Comparison of ENCODE assay signal across 8 cellular contexts in the genomic region with DNA sequence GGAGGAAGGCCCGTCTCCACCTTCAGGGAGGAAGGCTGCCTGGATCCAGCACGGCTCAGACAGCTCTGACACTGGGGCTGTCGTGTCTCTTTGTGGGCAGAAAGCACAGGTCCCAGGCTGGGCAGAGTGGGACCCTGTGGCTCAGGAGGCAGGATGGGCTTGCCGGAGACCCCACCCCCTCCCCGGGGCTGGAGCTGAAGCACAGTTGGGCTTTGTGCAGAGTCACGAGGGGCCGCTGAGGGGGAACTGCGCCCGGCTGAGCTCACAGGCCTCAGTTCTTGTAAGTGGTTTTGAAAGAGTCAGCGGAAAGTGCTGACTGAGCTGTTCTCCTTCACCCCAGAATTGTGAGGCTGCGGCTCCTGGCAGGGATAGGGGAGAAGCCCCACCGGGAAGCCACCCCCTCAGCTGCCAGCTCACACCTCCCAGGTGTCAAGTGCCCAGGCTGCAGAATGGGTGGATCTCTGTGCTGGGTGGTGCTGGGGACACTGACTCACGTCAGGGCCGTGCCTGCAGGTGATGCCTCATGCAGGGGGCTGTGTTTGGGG. TPM values are rescaled to one million over a fixed set of nuclear protein-coding genes. Genes with fewer than 3 reads are reported as not detected.
A peak's percentile ranks its signal among the peaks of the same experiment; 100 is the strongest.
DNase-seq lines count a peak whose midpoint lies in the region; ATAC-seq, FAIRE-seq and TF ChIP-seq lines count a peak whose summit lies in the region.

No MANE protein-coding gene starts in this region.

- H3K9me3 ChIP-seq in mucosa of rectum (ENCODE audit: control insufficient read depth in 2 of 2, low read length in 2 of 2) (no peaks in the 10 kb centered on the region), MG63 (no peaks in the 10 kb centered on the region)

- H3K4me3 ChIP-seq in mucosa of rectum (ENCODE audit: low read length in 2 of 2), result no peak overlapping the region
- no peak overlapping the region for H3K4me3 ChIP-seq in MG63

- H3K27ac ChIP-seq in mucosa of rectum (ENCODE audit: low read depth in 2 of 2, low read length in 2 of 2), result peak overlapping the region; percentile 5 to 63

- H3K36me3 ChIP-seq in mucosa of rectum (ENCODE audit: control insufficient read depth in 2 of 2, insufficient read depth in 2 of 2, low read length in 2 of 2) (no peaks in the 10 kb centered on the region), MG63 (no peaks in the 10 kb centered on the region)

- H3K4me1 ChIP-seq in mucosa of rectum (ENCODE audit: control insufficient read depth in 2 of 2, insufficient read depth in 2 of 2, low read length in 2 of 2), result peaks cover 12 to 13% of the 10 kb centered on the region in 2 donors

- FAIRE-seq in RCC 7860 (lab: Jason Lieb, UNC) (no peak), D721Med (lab: Jason Lieb, UNC) (no peak)

- DNase-seq in G401 (ENCODE audit: low spot score) (peak; percentile 25), RCC 7860 (ENCODE audit: low spot score) (peak; percentile 44), ecto neural progenitor cell (ENCODE audit: low spot score) (peak; percentile 74), D721Med (ENCODE audit: insufficient read length, low spot score) (no peak), MG63 (no peak)

- in situ Hi-C loops in G401 (cut with HindIII; ENCODE audit: low sequenced_read_pairs), result no loop called here

- no peak overlapping the region for H3K9ac ChIP-seq in mucosa of rectum (ENCODE audit: low read depth in 1 of 2, low read length in 2 of 2)

- ATAC-seq in GM21390 (IDR thresholded peaks at IDR 0.05; ENCODE audit: unreplicated experiment) (no peak), HG03439 (IDR thresholded peaks at IDR 0.05; ENCODE audit: unreplicated experiment) (no peak)

- H3K27me3 ChIP-seq in mucosa of rectum (ENCODE audit: control insufficient read depth in 2 of 2, insufficient read depth in 2 of 2, low read length in 2 of 2) (no peaks in the 10 kb centered on the region), MG63 (no peaks in the 10 kb centered on the region)

- no peak for TF ChIP-seq CTCF in D721Med (IDR thresholded peaks at IDR 0.05; ENCODE audit: insufficient read depth, missing control alignments)

RNA-seq across cellular contexts. Expression of a gene that starts 12.2 kb away (rescaled TPM):
- total RNA-seq in G401 (2014; rRNA removed; shearing (Covaris generic)), result 9.2 and 13.3 TPM in 2 replicates
- 8.2 and 8.7 TPM in 2 replicates for total RNA-seq in MG63 (2014; rRNA removed; shearing (Covaris generic); ENCODE audit: low replicate concordance)

Comparison
In these comparisons a context has a peak if more than half of its experiments do, and no peak if none do; other contexts are left out.
1. DNase-seq: peak in G401 (single experiment), RCC 7860 (single experiment) and ecto neural progenitor cell (single experiment); none in D721Med (single experiment) and MG63 (single experiment).